Comparison of ENCODE assay signal across 1 cellular context in the genomic region with DNA sequence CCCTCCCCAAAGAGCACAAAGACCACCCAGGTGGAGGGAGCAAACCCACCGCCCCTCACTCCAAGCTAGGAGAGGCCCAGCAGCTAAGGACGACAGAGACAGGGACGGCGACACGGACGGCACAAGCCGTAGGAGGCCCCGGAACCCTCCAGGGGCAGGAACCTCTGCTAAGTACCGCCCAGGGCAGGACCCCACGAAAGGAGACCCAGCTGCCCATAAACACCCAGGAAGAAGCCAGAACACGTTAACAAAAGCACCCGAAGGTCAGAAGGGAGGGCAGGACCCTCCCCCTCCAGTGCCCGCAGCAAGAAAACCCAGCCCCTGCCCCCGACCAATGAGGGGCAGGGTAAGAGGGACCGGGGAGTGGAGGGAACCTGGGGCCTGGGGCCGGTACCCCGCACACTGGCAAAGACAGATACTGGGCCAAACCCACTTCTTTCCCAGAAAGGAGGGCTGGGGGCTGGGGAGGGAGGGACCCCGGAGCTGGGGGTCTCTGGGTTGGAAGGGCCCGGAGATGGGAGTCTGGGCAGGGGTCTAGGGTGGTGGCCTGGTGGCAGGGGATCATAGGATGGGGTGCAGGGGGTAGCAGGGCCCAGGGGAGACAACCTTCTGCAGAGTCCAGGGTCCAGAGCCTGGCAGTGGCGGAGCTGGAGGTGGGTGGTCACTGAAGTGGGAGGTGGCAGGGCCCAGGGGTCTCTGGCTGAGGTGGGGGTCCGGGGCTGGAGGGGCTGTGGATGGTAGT.
TF ChIP-seq lines count a peak whose summit lies in the region.

No MANE protein-coding gene starts in this region.

TF ChIP-seq in SK-N-SH, 30 proteins besides CTCF, POLR2A, EP300 and RAD21 (continued from another document):
- no peak for TF ChIP-seq REST (IDR thresholded peaks at IDR 0.05; ENCODE audit: low read depth, low read length)
- no peak for TF ChIP-seq GATA2 (CRISPR knock-in tag; IDR thresholded peaks at IDR 0.05)
- no peak for TF ChIP-seq FOXM1 (IDR thresholded peaks at IDR 0.05; ENCODE audit: low read depth)
- TF ChIP-seq NFIC (IDR thresholded peaks at IDR 0.05; ENCODE audit: borderline replicate concordance) = no peak
- no peak for TF ChIP-seq GABPA (IDR thresholded peaks at IDR 0.05; ENCODE audit: low read depth)
- TF ChIP-seq MEF2A (IDR thresholded peaks at IDR 0.05; ENCODE audit: borderline replicate concordance, low read depth) = no peak
